In genomic region chr6:127518710-127519468, GRCh38 we compare ENCODE assay signal across 1 cellular context.
TF ChIP-seq lines count a peak whose summit lies in the region.

Gene MTCL3 (minus strand): TSS chr6:127519335.

TF ChIP-seq in HEK293, 187 proteins besides CTCF, POLR2A, EP300 and RAD21 (continued from another document and continues in another):
- TF ChIP-seq, protein P1, sequence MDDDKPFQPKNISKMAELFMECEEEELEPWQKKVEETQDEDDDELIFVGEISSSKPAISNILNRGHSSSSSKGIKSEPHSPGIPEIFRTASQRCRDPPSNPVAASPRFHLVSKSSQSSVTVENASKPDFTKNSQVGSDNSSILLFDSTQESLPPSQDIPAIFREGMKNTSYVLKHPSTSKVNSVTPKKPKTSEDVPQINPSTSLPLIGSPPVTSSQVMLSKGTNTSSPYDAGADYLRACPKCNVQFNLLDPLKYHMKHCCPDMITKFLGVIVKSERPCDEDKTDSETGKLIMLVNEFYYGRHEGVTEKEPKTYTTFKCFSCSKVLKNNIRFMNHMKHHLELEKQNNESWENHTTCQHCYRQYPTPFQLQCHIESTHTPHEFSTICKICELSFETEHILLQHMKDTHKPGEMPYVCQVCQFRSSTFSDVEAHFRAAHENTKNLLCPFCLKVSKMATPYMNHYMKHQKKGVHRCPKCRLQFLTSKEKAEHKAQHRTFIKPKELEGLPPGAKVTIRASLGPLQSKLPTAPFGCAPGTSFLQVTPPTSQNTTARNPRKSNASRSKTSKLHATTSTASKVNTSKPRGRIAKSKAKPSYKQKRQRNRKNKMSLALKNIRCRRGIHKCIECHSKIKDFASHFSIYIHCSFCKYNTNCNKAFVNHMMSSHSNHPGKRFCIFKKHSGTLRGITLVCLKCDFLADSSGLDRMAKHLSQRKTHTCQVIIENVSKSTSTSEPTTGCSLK (tag by site-specific recombination; IDR thresholded peaks at IDR 0.05) = no peak
- TF ChIP-seq ZBTB10 (tag by site-specific recombination; IDR thresholded peaks at IDR 0.05) (no peak), ZNF837 (tag by site-specific recombination; IDR thresholded peaks at IDR 0.05) (no peak), ZNF184 (tag by site-specific recombination; IDR thresholded peaks at IDR 0.05) (no peak), ZNF518A (tag by site-specific recombination; conservative IDR thresholded peaks at IDR 0.05; ENCODE audit: low read depth) (0 out of 2 replicates have a peak, but pooled peaks have one; percentile 18), MEIS1 (CRISPR knock-in tag; IDR thresholded peaks at IDR 0.05; ENCODE audit: borderline replicate concordance) (no peak), ZFHX2 (tag by site-specific recombination; conservative IDR thresholded peaks at IDR 0.05) (peak; percentile 61), ZNF707 (tag by site-specific recombination; IDR thresholded peaks at IDR 0.05) (no peak), HOXA7 (CRISPR knock-in tag; IDR thresholded peaks at IDR 0.05; ENCODE audit: borderline replicate concordance) (no peak), GLIS1 (tag by site-specific recombination; IDR thresholded peaks at IDR 0.05) (peak; percentile 36; the same call in 1 of the 2 replicates), ZNF335 (tag by site-specific recombination; conservative IDR thresholded peaks at IDR 0.05) (peak; percentile 74), ZNF623 (tag by site-specific recombination; IDR thresholded peaks at IDR 0.05) (no peak), ZNF404 (tag by site-specific recombination; IDR thresholded peaks at IDR 0.05) (no peak), PRDM4 (tag by site-specific recombination; IDR thresholded peaks at IDR 0.05) (no peak), ZBTB48 (tag by site-specific recombination; IDR thresholded peaks at IDR 0.05) (peak; percentile 84), ZNF214 (tag by site-specific recombination; IDR thresholded peaks at IDR 0.05; ENCODE audit: borderline replicate concordance) (no peak), ZBTB6 (tag by site-specific recombination; IDR thresholded peaks at IDR 0.05) (no peak), ZBTB17 (tag by site-specific recombination; IDR thresholded peaks at IDR 0.05) (peak; percentile 93), ZNF302 (tag by site-specific recombination; IDR thresholded peaks at IDR 0.05; ENCODE audit: low read depth) (no peak), ZNF132 (tag by site-specific recombination; IDR thresholded peaks at IDR 0.05; ENCODE audit: borderline replicate concordance) (no peak), ZNF626 (tag by site-specific recombination; IDR thresholded peaks at IDR 0.05) (no peak), SP3 (tag by site-specific recombination; IDR thresholded peaks at IDR 0.05) (peak; percentile 46), ZNF513 (tag by site-specific recombination; IDR thresholded peaks at IDR 0.05) (no peak), ZNF560 (tag by site-specific recombination; IDR thresholded peaks at IDR 0.05; ENCODE audit: borderline replicate concordance) (no peak), YY2 (tag by site-specific recombination; IDR thresholded peaks at IDR 0.05) (no peak), TRIM28 (IDR thresholded peaks at IDR 0.05; ENCODE audit: borderline replicate concordance, low read length) (no peak), ZBTB21 (tag by site-specific recombination; IDR thresholded peaks at IDR 0.05) (no peak; the same call in 1 of the 2 replicates), ZNF768 (tag by site-specific recombination; IDR thresholded peaks at IDR 0.05) (no peak), KLF9 (tag by site-specific recombination; IDR thresholded peaks at IDR 0.05; ENCODE audit: low read depth) (peak; percentile 29; the same call in 1 of the 2 replicates)
- TF ChIP-seq, protein P2, sequence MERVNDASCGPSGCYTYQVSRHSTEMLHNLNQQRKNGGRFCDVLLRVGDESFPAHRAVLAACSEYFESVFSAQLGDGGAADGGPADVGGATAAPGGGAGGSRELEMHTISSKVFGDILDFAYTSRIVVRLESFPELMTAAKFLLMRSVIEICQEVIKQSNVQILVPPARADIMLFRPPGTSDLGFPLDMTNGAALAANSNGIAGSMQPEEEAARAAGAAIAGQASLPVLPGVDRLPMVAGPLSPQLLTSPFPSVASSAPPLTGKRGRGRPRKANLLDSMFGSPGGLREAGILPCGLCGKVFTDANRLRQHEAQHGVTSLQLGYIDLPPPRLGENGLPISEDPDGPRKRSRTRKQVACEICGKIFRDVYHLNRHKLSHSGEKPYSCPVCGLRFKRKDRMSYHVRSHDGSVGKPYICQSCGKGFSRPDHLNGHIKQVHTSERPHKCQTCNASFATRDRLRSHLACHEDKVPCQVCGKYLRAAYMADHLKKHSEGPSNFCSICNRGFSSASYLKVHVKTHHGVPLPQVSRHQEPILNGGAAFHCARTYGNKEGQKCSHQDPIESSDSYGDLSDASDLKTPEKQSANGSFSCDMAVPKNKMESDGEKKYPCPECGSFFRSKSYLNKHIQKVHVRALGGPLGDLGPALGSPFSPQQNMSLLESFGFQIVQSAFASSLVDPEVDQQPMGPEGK (tag by site-specific recombination; IDR thresholded peaks at IDR 0.05) = peak; percentile 76
- TF ChIP-seq, protein P3, sequence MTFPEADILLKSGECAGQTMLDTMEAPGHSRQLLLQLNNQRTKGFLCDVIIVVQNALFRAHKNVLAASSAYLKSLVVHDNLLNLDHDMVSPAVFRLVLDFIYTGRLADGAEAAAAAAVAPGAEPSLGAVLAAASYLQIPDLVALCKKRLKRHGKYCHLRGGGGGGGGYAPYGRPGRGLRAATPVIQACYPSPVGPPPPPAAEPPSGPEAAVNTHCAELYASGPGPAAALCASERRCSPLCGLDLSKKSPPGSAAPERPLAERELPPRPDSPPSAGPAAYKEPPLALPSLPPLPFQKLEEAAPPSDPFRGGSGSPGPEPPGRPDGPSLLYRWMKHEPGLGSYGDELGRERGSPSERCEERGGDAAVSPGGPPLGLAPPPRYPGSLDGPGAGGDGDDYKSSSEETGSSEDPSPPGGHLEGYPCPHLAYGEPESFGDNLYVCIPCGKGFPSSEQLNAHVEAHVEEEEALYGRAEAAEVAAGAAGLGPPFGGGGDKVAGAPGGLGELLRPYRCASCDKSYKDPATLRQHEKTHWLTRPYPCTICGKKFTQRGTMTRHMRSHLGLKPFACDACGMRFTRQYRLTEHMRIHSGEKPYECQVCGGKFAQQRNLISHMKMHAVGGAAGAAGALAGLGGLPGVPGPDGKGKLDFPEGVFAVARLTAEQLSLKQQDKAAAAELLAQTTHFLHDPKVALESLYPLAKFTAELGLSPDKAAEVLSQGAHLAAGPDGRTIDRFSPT (tag by site-specific recombination; IDR thresholded peaks at IDR 0.05) = no peak; the same call in 1 of the 2 replicates
- TF ChIP-seq, protein P4, sequence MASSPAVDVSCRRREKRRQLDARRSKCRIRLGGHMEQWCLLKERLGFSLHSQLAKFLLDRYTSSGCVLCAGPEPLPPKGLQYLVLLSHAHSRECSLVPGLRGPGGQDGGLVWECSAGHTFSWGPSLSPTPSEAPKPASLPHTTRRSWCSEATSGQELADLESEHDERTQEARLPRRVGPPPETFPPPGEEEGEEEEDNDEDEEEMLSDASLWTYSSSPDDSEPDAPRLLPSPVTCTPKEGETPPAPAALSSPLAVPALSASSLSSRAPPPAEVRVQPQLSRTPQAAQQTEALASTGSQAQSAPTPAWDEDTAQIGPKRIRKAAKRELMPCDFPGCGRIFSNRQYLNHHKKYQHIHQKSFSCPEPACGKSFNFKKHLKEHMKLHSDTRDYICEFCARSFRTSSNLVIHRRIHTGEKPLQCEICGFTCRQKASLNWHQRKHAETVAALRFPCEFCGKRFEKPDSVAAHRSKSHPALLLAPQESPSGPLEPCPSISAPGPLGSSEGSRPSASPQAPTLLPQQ (tag by site-specific recombination; IDR thresholded peaks at IDR 0.05) = no peak
- TF ChIP-seq, protein P5, sequence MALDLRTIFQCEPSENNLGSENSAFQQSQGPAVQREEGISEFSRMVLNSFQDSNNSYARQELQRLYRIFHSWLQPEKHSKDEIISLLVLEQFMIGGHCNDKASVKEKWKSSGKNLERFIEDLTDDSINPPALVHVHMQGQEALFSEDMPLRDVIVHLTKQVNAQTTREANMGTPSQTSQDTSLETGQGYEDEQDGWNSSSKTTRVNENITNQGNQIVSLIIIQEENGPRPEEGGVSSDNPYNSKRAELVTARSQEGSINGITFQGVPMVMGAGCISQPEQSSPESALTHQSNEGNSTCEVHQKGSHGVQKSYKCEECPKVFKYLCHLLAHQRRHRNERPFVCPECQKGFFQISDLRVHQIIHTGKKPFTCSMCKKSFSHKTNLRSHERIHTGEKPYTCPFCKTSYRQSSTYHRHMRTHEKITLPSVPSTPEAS (tag by site-specific recombination; IDR thresholded peaks at IDR 0.05) = no peak
